In the genomic region with DNA sequence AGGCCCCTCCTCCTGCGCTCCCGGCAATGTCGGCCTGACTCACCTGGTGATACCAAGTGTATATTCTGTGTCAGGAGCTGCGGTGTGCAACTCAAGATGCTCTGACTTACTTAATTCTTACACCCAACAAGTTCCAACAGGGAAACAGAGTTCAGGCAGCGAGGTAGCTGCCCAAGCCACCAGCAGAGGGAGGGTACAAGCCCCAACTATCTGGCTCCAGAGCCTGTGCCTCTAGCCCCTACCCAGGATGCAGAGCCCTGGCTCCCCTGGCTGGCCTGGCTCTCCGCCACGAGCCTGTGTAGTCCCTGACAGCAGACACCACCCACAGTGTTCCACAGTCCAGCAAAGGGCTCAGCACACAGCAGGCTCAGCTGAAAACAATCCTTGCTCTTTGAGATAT, we compare ENCODE assay signal across 13 cellular contexts. TPM values are rescaled to one million over a fixed set of nuclear protein-coding genes. Genes with fewer than 3 reads are reported as not detected.
A peak's percentile ranks its signal among the peaks of the same experiment; 100 is the strongest.
DNase-seq lines count a peak whose midpoint lies in the region; ATAC-seq, FAIRE-seq and TF ChIP-seq lines count a peak whose summit lies in the region.
"Had no signal": no experiment of that assay in that cellular context is flagged by ENCODE, and none has a peak within 500 bp of the region (broad histone marks: within the 10 kb centered on the region; RNA-seq: fewer than 3 reads in every experiment).

No MANE protein-coding gene starts in this region.

- CTCF ChIA-PET in AG04450 (lab: Charles Lee) = no interaction called here

- H3K4me3 ChIP-seq in AG04450 (ENCODE audit: low read depth, low read length) = no peak overlapping the region
- H3K4me3 ChIP-seq: PC-9, prostate gland had no signal

- TF ChIP-seq CTCF in AG04450 (IDR thresholded peaks at IDR 0.05; ENCODE audit: low read depth, low read length) (peak; percentile 20), foreskin keratinocyte (conservative IDR thresholded peaks at IDR 0.05) (peak; percentile 67)

- H3K27ac ChIP-seq in AG04450 (ENCODE audit: low read depth, low read length) (no peak overlapping the region), foreskin keratinocyte (no peak overlapping the region)
- H3K27ac ChIP-seq: PC-9, prostate gland had no signal

- ATAC-seq in SK-N-SH treated with all-trans-retinoic acid at 6 μM for 48 hours = peak; percentile 71
- peak; percentile 95 for ATAC-seq in foreskin keratinocyte
- no peak for ATAC-seq in HG03565 (IDR thresholded peaks at IDR 0.05; ENCODE audit: unreplicated experiment)
- ATAC-seq: activated CD8-positive, alpha-beta T cell treated with anti-CD3 and anti-CD28 coated beads for 36 hours had no signal

- POLR2A ChIA-PET in AG04450 (lab: Yijun Ruan, JAX) = no interaction called here

- DNase-seq in AG04450 (ENCODE audit: low read depth, low spot score) (no peak), HTR-8/SVneo (ENCODE audit: insufficient read length, low spot score) (no peak), foreskin keratinocyte (peak; percentile 78 to 86), posterior vena cava (ENCODE audit: low spot score) (no peak), DMS153 (lab: John Stamatoyannopoulos, UW) (no peak)
- no peak for DNase-seq in activated naive CD4-positive, alpha-beta T cell (lab: John Stamatoyannopoulos, UW)
- DNase-seq: activated CD8-positive, alpha-beta T cell treated with anti-CD3 and anti-CD28 coated beads for 36 hours; activated effector memory CD4-positive, alpha-beta T cell treated with anti-CD3 and anti-CD28 coated beads, Interleukin-2, amount 50 U/mL, for 16 hours; stimulated activated CD4-positive, alpha-beta T cell treated with anti-CD3 and anti-CD28 coated beads, Interleukin-4, amount 100 ng/mL, for 24 hours had no signal

- intact Hi-C loops in posterior vena cava (cut with DNase I) = no loop called here

- peaks cover 6% of the 10 kb centered on the region for H3K4me1 ChIP-seq in foreskin keratinocyte
- H3K4me1 ChIP-seq: prostate gland had no signal

- FAIRE-seq in HTR-8/SVneo (lab: Jason Lieb, UNC) = peak; percentile 55

- H3K27me3 ChIP-seq in AG04450 (ENCODE audit: control insufficient read depth, insufficient read depth, low read length) = peaks cover 27% of the 10 kb centered on the region
- H3K27me3 ChIP-seq in foreskin keratinocyte = peaks cover 35% of the 10 kb centered on the region

- H3K9me3 ChIP-seq in AG04450 (ENCODE audit: control insufficient read depth, insufficient read depth, low read length) = no peaks in the 10 kb centered on the region
- H3K9me3 ChIP-seq: prostate gland had no signal

TF ChIP-seq in SK-N-SH treated with all-trans-retinoic acid at 6 μM for 48 hours, 23 proteins besides CTCF, POLR2A, EP300 and RAD21:
- TF ChIP-seq RARB (CRISPR knock-in tag; IDR thresholded peaks at IDR 0.05) (no peak), GLIS3 (CRISPR knock-in tag; IDR thresholded peaks at IDR 0.05) (no peak)
- TF ChIP-seq, protein P1, sequence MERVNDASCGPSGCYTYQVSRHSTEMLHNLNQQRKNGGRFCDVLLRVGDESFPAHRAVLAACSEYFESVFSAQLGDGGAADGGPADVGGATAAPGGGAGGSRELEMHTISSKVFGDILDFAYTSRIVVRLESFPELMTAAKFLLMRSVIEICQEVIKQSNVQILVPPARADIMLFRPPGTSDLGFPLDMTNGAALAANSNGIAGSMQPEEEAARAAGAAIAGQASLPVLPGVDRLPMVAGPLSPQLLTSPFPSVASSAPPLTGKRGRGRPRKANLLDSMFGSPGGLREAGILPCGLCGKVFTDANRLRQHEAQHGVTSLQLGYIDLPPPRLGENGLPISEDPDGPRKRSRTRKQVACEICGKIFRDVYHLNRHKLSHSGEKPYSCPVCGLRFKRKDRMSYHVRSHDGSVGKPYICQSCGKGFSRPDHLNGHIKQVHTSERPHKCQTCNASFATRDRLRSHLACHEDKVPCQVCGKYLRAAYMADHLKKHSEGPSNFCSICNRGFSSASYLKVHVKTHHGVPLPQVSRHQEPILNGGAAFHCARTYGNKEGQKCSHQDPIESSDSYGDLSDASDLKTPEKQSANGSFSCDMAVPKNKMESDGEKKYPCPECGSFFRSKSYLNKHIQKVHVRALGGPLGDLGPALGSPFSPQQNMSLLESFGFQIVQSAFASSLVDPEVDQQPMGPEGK (CRISPR knock-in tag; IDR thresholded peaks at IDR 0.05; ENCODE audit: borderline replicate concordance) = no peak

RNA-seq across cellular contexts. Expression of a gene that starts 34.9 kb away (rescaled TPM):
- polyA plus RNA-seq in AG04450 (2011; rRNA removed) (not detected in 2 replicates), foreskin keratinocyte (not detected in 2 replicates)
- polyA minus RNA-seq in AG04450 (2011; rRNA and poly(A)+ RNA removed) = 0.04 TPM in 1 of 2 replicates, not detected in the other
- total RNA-seq in foreskin keratinocyte (not detected in 2 replicates), posterior vena cava (under 1 TPM in 1 of 2 donors, not detected in 1; 0.05 TPM)
- total RNA-seq: PC-9 had no signal

RNA-seq across cellular contexts. Expression of a gene that starts 53.7 kb away (rescaled TPM):
- polyA plus RNA-seq in AG04450 (2011; rRNA removed) (6.7 and 8.3 TPM in 2 replicates), foreskin keratinocyte (0.67 and 1.4 TPM in 2 replicates)
- 10.5 and 13.8 TPM in 2 replicates for polyA minus RNA-seq in AG04450 (2011; rRNA and poly(A)+ RNA removed)
- total RNA-seq in foreskin keratinocyte (1.5 and 1.7 TPM in 2 replicates), posterior vena cava (10 to 100 TPM in 1 of 2 donors, 1 to 10 TPM in 1; 9.3 to 12.0 TPM)

Comparison
In these comparisons a context has a peak if more than half of its experiments do, and no peak if none do; other contexts are left out.
1. DNase-seq: peak in foreskin keratinocyte (2 of 2); none in AG04450 (single experiment), HTR-8/SVneo (single experiment), posterior vena cava (single experiment), activated naive CD4-positive, alpha-beta T cell (0 of 4) and DMS153 (single experiment).